17 cellular contexts compared by ENCODE assay signal in genomic region chr14:36675581-36675980, GRCh38. TPM values are rescaled to one million over a fixed set of nuclear protein-coding genes. Genes with fewer than 3 reads are reported as not detected.
"Had no signal": no experiment of that assay in that cellular context is flagged by ENCODE, and none has a peak within 500 bp of the region (broad histone marks: within the 10 kb centered on the region; RNA-seq: fewer than 3 reads in every experiment).

No MANE protein-coding gene starts in this region.

- DNase-seq: activated CD4-positive, alpha-beta memory T cell treated with anti-CD3 and anti-CD28 coated beads for 36 hours; activated CD4-positive, alpha-beta T cell treated with anti-CD3 and anti-CD28 coated beads for 4 hours; activated gamma-delta T cell treated with Interleukin-2 at 50 U/mL for 16 hours; activated T-cell treated with anti-CD3 and anti-CD28 coated beads for 4 hours; adrenal gland; cerebellar nuclear complex; cortex of kidney; lower lobe of right lung; occipital lobe; stimulated activated naive CD8-positive, alpha-beta T cell treated with anti-CD3 and anti-CD28 coated beads, Interleukin-15, Interleukin-2, amounts not matched to agents 100 U/mL and 50 U/mL, for 24 hours; substantia nigra; tibial artery had no signal

- H3K9me3 ChIP-seq: adrenal gland, lower lobe of right lung, tibial artery had no signal

- H3K9me3 Mint-ChIP-seq: activated CD4-positive, alpha-beta memory T cell treated with anti-CD3 and anti-CD28 coated beads for 36 hours; activated naive CD4-positive, alpha-beta T cell treated with anti-CD3 and anti-CD28 coated beads, Interleukin-2, amount 50 U/mL, for 72 hours; activated T-helper 1 cell treated with anti-CD3 and anti-CD28 coated beads, Interleukin-12 subunit alpha, Interleukin-12 subunit beta, Interleukin-2, Interleukin-4 antibody, amounts not matched to agents 30 ng/mL and 10 ng/mL and 1 ng/mL, durations not matched to agents 14 hours and 24 hours and 36 hours; mesothelial cell of epicardium had no signal

- H3K27ac Mint-ChIP-seq: activated CD4-positive, alpha-beta memory T cell treated with anti-CD3 and anti-CD28 coated beads for 36 hours; activated naive CD4-positive, alpha-beta T cell treated with anti-CD3 and anti-CD28 coated beads, Interleukin-2, amount 50 U/mL, for 72 hours; activated T-helper 1 cell treated with anti-CD3 and anti-CD28 coated beads, Interleukin-12 subunit alpha, Interleukin-12 subunit beta, Interleukin-2, Interleukin-4 antibody, amounts not matched to agents 30 ng/mL and 10 ng/mL and 1 ng/mL, durations not matched to agents 14 hours and 24 hours and 36 hours; mesothelial cell of epicardium; natural killer cell treated with Interleukin-12 subunit alpha and Interleukin-12 subunit beta and Interleukin-15 and Interleukin-18, amount 100 ng/mL, for 72 hours had no signal

- H3K4me1 Mint-ChIP-seq: mesothelial cell of epicardium had no signal

- H3K4me3 Mint-ChIP-seq: activated CD4-positive, alpha-beta memory T cell treated with anti-CD3 and anti-CD28 coated beads for 36 hours; activated T-helper 1 cell treated with anti-CD3 and anti-CD28 coated beads, Interleukin-12 subunit alpha, Interleukin-12 subunit beta, Interleukin-2, Interleukin-4 antibody, amounts not matched to agents 30 ng/mL and 10 ng/mL and 1 ng/mL, durations not matched to agents 14 hours and 24 hours and 36 hours; mesothelial cell of epicardium; natural killer cell treated with Interleukin-12 subunit alpha and Interleukin-12 subunit beta and Interleukin-15 and Interleukin-18, amount 100 ng/mL, for 72 hours had no signal

- H3K36me3 Mint-ChIP-seq: activated CD4-positive, alpha-beta memory T cell treated with anti-CD3 and anti-CD28 coated beads for 36 hours; activated naive CD4-positive, alpha-beta T cell treated with anti-CD3 and anti-CD28 coated beads, Interleukin-2, amount 50 U/mL, for 72 hours; mesothelial cell of epicardium; natural killer cell treated with Interleukin-12 subunit alpha and Interleukin-12 subunit beta and Interleukin-15 and Interleukin-18, amount 100 ng/mL, for 72 hours had no signal

- H3K4me3 ChIP-seq: adrenal gland, lower lobe of right lung, tibial artery had no signal

- ATAC-seq: activated naive CD4-positive, alpha-beta T cell treated with anti-CD3 and anti-CD28 coated beads, Interleukin-2, amount 50 U/mL, for 72 hours; lower lobe of right lung; natural killer cell treated with Interleukin-12 subunit alpha and Interleukin-12 subunit beta and Interleukin-15 and Interleukin-18, amount 100 ng/mL, for 72 hours; stimulated activated naive CD8-positive, alpha-beta T cell treated with anti-CD3 and anti-CD28 coated beads, Interleukin-15, Interleukin-2, amounts not matched to agents 100 U/mL and 50 U/mL, for 24 hours had no signal

- H3K36me3 ChIP-seq: adrenal gland, lower lobe of right lung, tibial artery had no signal

- H3K4me1 ChIP-seq: adrenal gland, lower lobe of right lung, tibial artery had no signal

- H3K27ac ChIP-seq: adrenal gland, lower lobe of right lung, tibial artery had no signal

RNA-seq across cellular contexts. Expression of gene PAX9, which starts 13.9 kb away (rescaled TPM):
- total RNA-seq: activated CD4-positive, alpha-beta memory T cell treated with anti-CD3 and anti-CD28 coated beads for 36 hours; activated naive CD4-positive, alpha-beta T cell treated with anti-CD3 and anti-CD28 coated beads, Interleukin-2, amount 50 U/mL, for 72 hours; activated T-helper 1 cell treated with anti-CD3 and anti-CD28 coated beads, Interleukin-12 subunit alpha, Interleukin-12 subunit beta, Interleukin-2, Interleukin-4 antibody, amounts not matched to agents 30 ng/mL and 10 ng/mL and 1 ng/mL, durations not matched to agents 14 hours and 24 hours and 36 hours; adrenal gland; mesothelial cell of epicardium; natural killer cell treated with Interleukin-12 subunit alpha and Interleukin-12 subunit beta and Interleukin-15 and Interleukin-18, amount 100 ng/mL, for 72 hours; T-helper 2 cell treated with Interferon-gamma antibody and Interleukin-4, amounts not matched to agents 100 ng/mL and 5 ng/mL, for 36 hours had no signal
